8 cellular contexts compared by ENCODE assay signal in genomic region chr1:224356685-224357625, GRCh38. TPM values are rescaled to one million over a fixed set of nuclear protein-coding genes. Genes with fewer than 3 reads are reported as not detected.
DNase-seq lines count a peak whose midpoint lies in the region; ATAC-seq and TF ChIP-seq lines count a peak whose summit lies in the region.

CNIH4 (plus strand) TSS chr1:224356879; CDS start chr1:224356925, 46 bp downstream.

- peak within 1 kb of the TSS; percentile 9 for H3K9ac ChIP-seq in muscle layer of colon (ENCODE audit: low read length)

- H3K4me1 ChIP-seq in Panc1 (ENCODE audit: control insufficient read depth, insufficient read depth, low read length) (peaks cover 17% of the 10 kb centered on the region), muscle layer of colon (ENCODE audit: insufficient read depth, low read length) (peaks cover 22% of the 10 kb centered on the region)

- BruUV-seq in Panc1 (replicated peaks; lab: Mats Ljungman, UMichigan): no TSS peak

- H3K9me3 ChIP-seq in Panc1 (ENCODE audit: control insufficient read depth, insufficient read depth, low read depth, low read length) (no peaks in the 10 kb centered on the region), muscle layer of colon (ENCODE audit: low read length) (no peaks in the 10 kb centered on the region)

- peak within 1 kb of the TSS; percentile 90 for H3K4me3 Mint-ChIP-seq in activated T-cell treated with anti-CD3 and anti-CD28 coated beads, Interleukin-2, amount 50 U/mL, for 4 hours

- peak; percentile 97 for DNase-seq in DMS153 treated with DMSO at 0.1 percent for 48 hours (lab: John Stamatoyannopoulos, UW; ENCODE audit: unreplicated experiment)
- DNase-seq in KBM-7: peak; percentile 96
- peak; percentile 76 for DNase-seq in Panc1 (ENCODE audit: low read depth, low spot score)
- peak; percentile 85 for DNase-seq in activated T-cell treated with anti-CD3 and anti-CD28 coated beads, Interleukin-2, amount 50 U/mL, for 4 hours
- peak; percentile 77 for DNase-seq in stimulated activated CD8-positive, alpha-beta memory T cell treated with anti-CD3 and anti-CD28 coated beads, Interleukin-7, amount 100 ng/mL, for 24 hours (ENCODE audit: low read depth)

- H3K36me3 Mint-ChIP-seq in activated T-cell treated with anti-CD3 and anti-CD28 coated beads, Interleukin-2, amount 50 U/mL, for 4 hours (ENCODE audit: insufficient read depth): peaks cover 7% of the 10 kb centered on the region

- H3K27me3 ChIP-seq in Panc1 (ENCODE audit: control insufficient read depth, insufficient read depth, low read length): no peaks in the 10 kb centered on the region
- H3K27me3 ChIP-seq in muscle layer of colon (ENCODE audit: control insufficient read depth in 1 of 2, insufficient read depth in 2 of 2, low read length in 2 of 2): no peaks in the 10 kb centered on the region

- no peak for TF ChIP-seq CTCF in Panc1 (IDR thresholded peaks at IDR 0.05)

- CTCF ChIA-PET in Panc1 (lab: Charles Lee): interaction anchor here (0.5 kb wide), 1 partner anchor 126 kb away, joined by 3 read pairs; no protein-coding TSS in a partner anchor

- in situ Hi-C loops in KBM-7 (cut with MboI; ENCODE audit: low pct_unique_long_range_greater_than_20kb, low sequenced_read_pairs) (no loop called here), Panc1 (cut with HindIII; ENCODE audit: low pct_unique_long_range_greater_than_20kb, low sequenced_read_pairs) (no loop called here)

- peaks cover 36% of the 10 kb centered on the region for H3K4me1 Mint-ChIP-seq in activated T-cell treated with anti-CD3 and anti-CD28 coated beads, Interleukin-2, amount 50 U/mL, for 4 hours (ENCODE audit: low read depth)

- no peaks in the 10 kb centered on the region for H3K36me3 ChIP-seq in Panc1 (ENCODE audit: control insufficient read depth, insufficient read depth, low read length)
- H3K36me3 ChIP-seq in muscle layer of colon (ENCODE audit: insufficient read depth, low read length): no peaks in the 10 kb centered on the region

- H3K27ac ChIP-seq in Panc1 (ENCODE audit: low read length) (peak within 1 kb of the TSS; percentile 77), muscle layer of colon (ENCODE audit: low read depth, low read length) (peak within 1 kb of the TSS; percentile 98)

- intact Hi-C loops in Panc1 (cut with micrococcal nuclease; ENCODE audit: unreplicated experiment): no loop called here

- H3K9me3 Mint-ChIP-seq in activated T-cell treated with anti-CD3 and anti-CD28 coated beads, Interleukin-2, amount 50 U/mL, for 4 hours: no peaks in the 10 kb centered on the region

- peak within 1 kb of the TSS; percentile 78 to 79 for H3K4me3 ChIP-seq in Panc1 (ENCODE audit: low read depth in 2 of 2, low read length in 2 of 2)
- H3K4me3 ChIP-seq in muscle layer of colon (ENCODE audit: low read depth in 1 of 2, low read length in 2 of 2): peak within 1 kb of the TSS; percentile 75 to 85

- ATAC-seq in GM21717 (IDR thresholded peaks at IDR 0.05; ENCODE audit: unreplicated experiment): peak; percentile 100
- peak; percentile 99 for ATAC-seq in Panc1
- ATAC-seq in activated T-cell treated with anti-CD3 and anti-CD28 coated beads, Interleukin-2, amount 50 U/mL, for 4 hours: peak; percentile 99
- peak; percentile 98 for ATAC-seq in esophagus mucosa

- POLR2A ChIA-PET in Panc1 (lab: Charles Lee): interaction anchor here (0.6 kb wide), 1 partner anchor 476 kb away, joined by 3 read pairs; no protein-coding TSS in a partner anchor

- H3K27me3 Mint-ChIP-seq in activated T-cell treated with anti-CD3 and anti-CD28 coated beads, Interleukin-2, amount 50 U/mL, for 4 hours (ENCODE audit: low read depth): no peaks in the 10 kb centered on the region

RNA-seq across cellular contexts. Expression of gene CNIH4, which starts in this region (rescaled TPM):
- 53.8 TPM for total RNA-seq in Panc1 (2021; ENCODE audit: unreplicated experiment)
- polyA plus RNA-seq in Panc1 (2012; ENCODE audit: insufficient read length): 48.9 TPM
- 10 to 100 TPM; 31.2 to 38.6 (median 37.6) TPM for total RNA-seq in activated T-cell treated with anti-CD3 and anti-CD28 coated beads, Interleukin-2, amount 50 U/mL, for 4 hours
- 59.4 TPM for total RNA-seq in esophagus mucosa

Comparison
In these comparisons a context has a peak if more than half of its experiments do, and no peak if none do; other contexts are left out.
1. Peak in every context shown above with its lines: DNase-seq, ATAC-seq, H3K4me3 ChIP-seq and H3K27ac ChIP-seq.